In genomic region chr3:13494463-13495350, GRCh38 we compare ENCODE assay signal across 8 cellular contexts. TPM values are rescaled to one million over a fixed set of nuclear protein-coding genes. Genes with fewer than 3 reads are reported as not detected.
DNase-seq lines count a peak whose midpoint lies in the region; ATAC-seq and TF ChIP-seq lines count a peak whose summit lies in the region.

No MANE protein-coding gene starts in this region.

- H3K4me3 ChIP-seq in H7 (ENCODE audit: insufficient read depth, low read depth, low read length) (no peak overlapping the region), thyroid gland (replicated peaks in 1 of 3) (no peak overlapping the region)

- H3K4me1 ChIP-seq in thyroid gland = peaks cover 4 to 10% of the 10 kb centered on the region in 2 donors

- H3K9me3 ChIP-seq in thyroid gland = no peaks in the 10 kb centered on the region

- H3K27me3 Mint-ChIP-seq in activated T-helper 17 cell treated with anti-CD3 and anti-CD28 coated beads, Interleukin-2, amount 50 U/mL, for 72 hours = no peaks in the 10 kb centered on the region

- no peaks in the 10 kb centered on the region for H3K9me3 Mint-ChIP-seq in activated T-helper 17 cell treated with anti-CD3 and anti-CD28 coated beads, Interleukin-2, amount 50 U/mL, for 72 hours

- ATAC-seq in activated T-helper 17 cell treated with anti-CD3 and anti-CD28 coated beads, Interleukin-2, amount 50 U/mL, for 72 hours (replicated peaks) = no peak

- no peaks in the 10 kb centered on the region for H3K36me3 Mint-ChIP-seq in activated T-helper 17 cell treated with anti-CD3 and anti-CD28 coated beads, Interleukin-2, amount 50 U/mL, for 72 hours (ENCODE audit: low read depth)

- H3K4me1 Mint-ChIP-seq in activated T-helper 17 cell treated with anti-CD3 and anti-CD28 coated beads, Interleukin-2, amount 50 U/mL, for 72 hours = no peaks in the 10 kb centered on the region

- intact Hi-C loops in thyroid gland (cut with DNase I) = loop anchor here (2.0 kb wide), 1 partner anchor 154 kb away; no protein-coding TSS in a partner anchor

- H3K27ac ChIP-seq in 22Rv1 = no peak overlapping the region
- H3K27ac ChIP-seq in thyroid gland = no peak overlapping the region

- H3K27me3 ChIP-seq in H7 (ENCODE audit: control insufficient read depth, insufficient read depth, low read length) = no peaks in the 10 kb centered on the region
- H3K27me3 ChIP-seq in thyroid gland = no peaks in the 10 kb centered on the region

- TF ChIP-seq POLR2A in thyroid gland (IDR thresholded peaks at IDR 0.05) = no peak

- 73 to 78% methylated on average over 6 to 11 of the region's 11 CpGs for WGBS in thyroid gland, 2 donors

- H3K36me3 ChIP-seq in H7 (replicated peaks; ENCODE audit: control insufficient read depth, insufficient read depth, low read length) (no peaks in the 10 kb centered on the region; the same call in 1 of the 2 replicates), thyroid gland (no peaks in the 10 kb centered on the region)

- H3K27ac Mint-ChIP-seq in activated T-helper 17 cell treated with anti-CD3 and anti-CD28 coated beads, Interleukin-2, amount 50 U/mL, for 72 hours = peak overlapping the region; percentile 31

- TF ChIP-seq CTCF in 22Rv1 (IDR thresholded peaks at IDR 0.05) (peak; percentile 64), thyroid gland (IDR thresholded peaks at IDR 0.05) (peak in 4 of 6 experiments; percentile 21 to 50 (median 26))

- no peak overlapping the region for H3K4me3 Mint-ChIP-seq in activated T-helper 17 cell treated with anti-CD3 and anti-CD28 coated beads, Interleukin-2, amount 50 U/mL, for 72 hours

- DNase-seq in H7 (peak; percentile 78), hypothalamus (lab: John Stamatoyannopoulos, UW) (peak in 40 of 51 donors; percentile 23 to 85 (median 66)), thyroid gland (no peak), NCI-H1930 (lab: John Stamatoyannopoulos, UW) (no peak), 8988T (no peak), COR-L47 (lab: John Stamatoyannopoulos, UW) (no peak)

RNA-seq across cellular contexts. Expression of gene HDAC11, which starts 14.6 kb away (rescaled TPM):
- total RNA-seq in H7 (2014; rRNA removed; shearing (Covaris generic)) = 11.7 and 14.7 TPM in 2 replicates
- 1 to 10 TPM; 3.6 to 5.4 TPM for total RNA-seq in activated T-helper 17 cell treated with anti-CD3 and anti-CD28 coated beads, Interleukin-2, amount 50 U/mL, for 72 hours
- total RNA-seq in thyroid gland = 10 to 100 TPM; 18.8 to 47.5 (median 30.8) TPM

RNA-seq across cellular contexts. Expression of gene FBLN2, which starts 54.2 kb away (rescaled TPM):
- total RNA-seq in H7 (2014; rRNA removed; shearing (Covaris generic)) = 27.4 and 30.9 TPM in 2 replicates
- total RNA-seq in activated T-helper 17 cell treated with anti-CD3 and anti-CD28 coated beads, Interleukin-2, amount 50 U/mL, for 72 hours = under 1 TPM in 1 of 2 donors, not detected in 1; 0.19 TPM
- 100 to 1,000 TPM in 1 of 4 donors, 10 to 100 TPM in 3; 75.7 to 159 (median 89.8) TPM for total RNA-seq in thyroid gland

Comparison
In these comparisons a context has a peak if more than half of its experiments do, and no peak if none do; other contexts are left out.
1. DNase-seq: peak in H7 (single experiment) and hypothalamus (40 of 51); none in thyroid gland (0 of 2), NCI-H1930 (0 of 2), 8988T (single experiment) and COR-L47 (single experiment).
2. RNA of gene FBLN2, which starts 54.2 kb away (total RNA-seq): 75.7 to 159 TPM in thyroid gland and 27.4 to 30.9 TPM in H7; 0.19 TPM in activated T-helper 17 cell treated with anti-CD3 and anti-CD28 coated beads, Interleukin-2, amount 50 U/mL, for 72 hours; every median in the first group is over 10 times any median in the second.